Comparison of ENCODE assay signal across 8 cellular contexts in the genomic region with DNA sequence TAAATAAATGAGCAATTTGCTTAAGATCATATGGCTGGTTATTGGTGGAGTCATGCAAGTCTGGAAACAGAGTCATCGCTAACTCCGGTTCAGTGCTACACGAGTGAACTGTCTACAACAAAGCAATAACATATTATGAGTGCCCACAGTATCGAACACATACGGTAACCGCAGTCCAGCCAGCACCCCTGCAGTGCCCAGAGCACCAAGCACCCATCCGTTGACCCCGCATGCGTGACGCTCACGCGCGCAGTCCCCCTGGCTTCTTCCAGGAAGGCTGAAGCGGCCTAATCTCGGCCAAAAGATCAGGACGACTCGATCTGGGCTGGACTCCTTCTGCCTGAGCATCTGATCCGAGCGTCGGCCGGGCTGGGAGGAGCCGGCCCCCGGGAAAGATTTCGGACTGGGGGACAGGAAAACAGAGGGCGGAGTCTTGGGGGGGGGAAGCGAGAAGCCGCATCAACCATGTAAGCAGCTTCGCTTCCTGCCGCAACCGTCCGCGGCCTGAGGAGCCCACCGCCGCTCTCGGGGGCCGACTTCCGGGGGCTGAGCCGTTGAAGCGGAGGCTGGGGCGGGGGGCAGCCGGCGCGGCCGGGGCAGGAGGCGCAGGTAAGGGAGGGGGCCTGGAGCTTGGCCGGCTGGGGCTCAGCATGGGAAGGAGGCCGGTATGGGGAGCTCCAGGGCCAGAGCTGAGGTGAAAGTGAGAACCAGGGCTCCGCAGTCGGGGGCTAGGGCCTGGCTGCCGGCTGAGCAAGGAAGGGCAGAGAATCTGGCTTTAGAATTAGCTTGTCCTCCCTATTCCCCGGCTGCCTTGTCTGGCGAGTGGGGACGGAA. TPM values are rescaled to one million over a fixed set of nuclear protein-coding genes. Genes with fewer than 3 reads are reported as not detected.
A peak's percentile ranks its signal among the peaks of the same experiment; 100 is the strongest.
DNase-seq lines count a peak whose midpoint lies in the region; ATAC-seq and TF ChIP-seq lines count a peak whose summit lies in the region.

A gene with protein sequence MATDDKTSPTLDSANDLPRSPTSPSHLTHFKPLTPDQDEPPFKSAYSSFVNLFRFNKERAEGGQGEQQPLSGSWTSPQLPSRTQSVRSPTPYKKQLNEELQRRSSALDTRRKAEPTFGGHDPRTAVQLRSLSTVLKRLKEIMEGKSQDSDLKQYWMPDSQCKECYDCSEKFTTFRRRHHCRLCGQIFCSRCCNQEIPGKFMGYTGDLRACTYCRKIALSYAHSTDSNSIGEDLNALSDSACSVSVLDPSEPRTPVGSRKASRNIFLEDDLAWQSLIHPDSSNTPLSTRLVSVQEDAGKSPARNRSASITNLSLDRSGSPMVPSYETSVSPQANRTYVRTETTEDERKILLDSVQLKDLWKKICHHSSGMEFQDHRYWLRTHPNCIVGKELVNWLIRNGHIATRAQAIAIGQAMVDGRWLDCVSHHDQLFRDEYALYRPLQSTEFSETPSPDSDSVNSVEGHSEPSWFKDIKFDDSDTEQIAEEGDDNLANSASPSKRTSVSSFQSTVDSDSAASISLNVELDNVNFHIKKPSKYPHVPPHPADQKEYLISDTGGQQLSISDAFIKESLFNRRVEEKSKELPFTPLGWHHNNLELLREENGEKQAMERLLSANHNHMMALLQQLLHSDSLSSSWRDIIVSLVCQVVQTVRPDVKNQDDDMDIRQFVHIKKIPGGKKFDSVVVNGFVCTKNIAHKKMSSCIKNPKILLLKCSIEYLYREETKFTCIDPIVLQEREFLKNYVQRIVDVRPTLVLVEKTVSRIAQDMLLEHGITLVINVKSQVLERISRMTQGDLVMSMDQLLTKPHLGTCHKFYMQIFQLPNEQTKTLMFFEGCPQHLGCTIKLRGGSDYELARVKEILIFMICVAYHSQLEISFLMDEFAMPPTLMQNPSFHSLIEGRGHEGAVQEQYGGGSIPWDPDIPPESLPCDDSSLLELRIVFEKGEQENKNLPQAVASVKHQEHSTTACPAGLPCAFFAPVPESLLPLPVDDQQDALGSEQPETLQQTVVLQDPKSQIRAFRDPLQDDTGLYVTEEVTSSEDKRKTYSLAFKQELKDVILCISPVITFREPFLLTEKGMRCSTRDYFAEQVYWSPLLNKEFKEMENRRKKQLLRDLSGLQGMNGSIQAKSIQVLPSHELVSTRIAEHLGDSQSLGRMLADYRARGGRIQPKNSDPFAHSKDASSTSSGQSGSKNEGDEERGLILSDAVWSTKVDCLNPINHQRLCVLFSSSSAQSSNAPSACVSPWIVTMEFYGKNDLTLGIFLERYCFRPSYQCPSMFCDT (N-terminal part only) (plus strand): TSS at position 449 of the 834 bp plus-strand sequence. CDS start 5,265 bp downstream, outside the sequence.

- peak within 1 kb of the TSS; percentile 98 for H3K4me3 Mint-ChIP-seq in T-helper 17 cell

- intact Hi-C loops in left cardiac atrium (cut with DNase I) = no loop called here
- intact Hi-C loops in posterior vena cava (cut with DNase I) = no loop called here
- intact Hi-C loops in upper lobe of right lung (cut with DNase I) = no loop called here

- peak within 1 kb of the TSS; percentile 96 for H3K27ac ChIP-seq in upper lobe of right lung

- H3K9me3 ChIP-seq in T-helper 17 cell (ENCODE audit: control insufficient read depth, low read length, poor library complexity, severe bottlenecking) (no peaks in the 10 kb centered on the region), upper lobe of right lung (no peaks in the 10 kb centered on the region)

- peak; percentile 73 for TF ChIP-seq POLR2A in GM15510 (IDR thresholded peaks at IDR 0.05; ENCODE audit: borderline replicate concordance, extremely low read depth, insufficient read length)

- H3K27me3 Mint-ChIP-seq in T-helper 17 cell = no peaks in the 10 kb centered on the region

- TF ChIP-seq CTCF in upper lobe of right lung (IDR thresholded peaks at IDR 0.05) = no peak

- DNase-seq in NCI-H1694 treated with DMSO at 0.1 percent for 48 hours (lab: John Stamatoyannopoulos, UW) (peak; percentile 93), T-helper 17 cell (peak; percentile 68 to 79 (median 71)), amygdala (lab: John Stamatoyannopoulos, UW) (peak; percentile 50 to 99 (median 96)), left cardiac atrium (peak; percentile 96), posterior vena cava (ENCODE audit: low spot score) (peak; percentile 98), upper lobe of right lung (peak; percentile 97)

- H3K4me1 ChIP-seq in upper lobe of right lung = peaks cover 31% of the 10 kb centered on the region

- peak within 1 kb of the TSS; percentile 100 for H3K4me3 ChIP-seq in upper lobe of right lung

- peak within 1 kb of the TSS; percentile 96 for H3K27ac Mint-ChIP-seq in T-helper 17 cell

- ATAC-seq in HG02885 (IDR thresholded peaks at IDR 0.05; ENCODE audit: poor library complexity, unreplicated experiment) = peak; percentile 81
- ATAC-seq in T-helper 17 cell = peak; percentile 90
- ATAC-seq in left cardiac atrium = peak; percentile 96 to 98
- peak; percentile 99 for ATAC-seq in upper lobe of right lung

- no peaks in the 10 kb centered on the region for H3K27me3 ChIP-seq in upper lobe of right lung

- peaks cover under 1% of the 10 kb centered on the region for H3K36me3 ChIP-seq in upper lobe of right lung

- H3K36me3 Mint-ChIP-seq in T-helper 17 cell (ENCODE audit: low read depth) = no peaks in the 10 kb centered on the region

- peaks cover 29% of the 10 kb centered on the region for H3K4me1 Mint-ChIP-seq in T-helper 17 cell

RNA-seq across cellular contexts. Expression of the gene that starts here (rescaled TPM):
- total RNA-seq in T-helper 17 cell = 10 to 100 TPM; 34.5 to 41.5 TPM
- 10 to 100 TPM; 17.2 to 18.6 TPM for total RNA-seq in left cardiac atrium
- total RNA-seq in posterior vena cava = 10 to 100 TPM; 25.4 to 26.1 TPM
- 32.5 TPM for total RNA-seq in upper lobe of right lung

Comparison
In these comparisons a context has a peak if more than half of its experiments do, and no peak if none do; other contexts are left out.
1. Peak in every context shown above with its lines: DNase-seq, ATAC-seq, H3K4me3 ChIP-seq and H3K27ac ChIP-seq.